23 cellular contexts compared by ENCODE assay signal in genomic region chr6:27228963-27229477, GRCh38. TPM values are rescaled to one million over a fixed set of nuclear protein-coding genes. Genes with fewer than 3 reads are reported as not detected.
DNase-seq lines count a peak whose midpoint lies in the region; ATAC-seq and TF ChIP-seq lines count a peak whose summit lies in the region.
"Had no signal": no experiment of that assay in that cellular context is flagged by ENCODE, and none has a peak within 500 bp of the region (broad histone marks: within the 10 kb centered on the region; RNA-seq: fewer than 3 reads in every experiment).

No MANE protein-coding gene starts in this region.

- H2BK12ac ChIP-seq in neuronal stem cell (ENCODE audit: low read length), result no peak overlapping the region

- H3K23ac ChIP-seq in neuronal stem cell (ENCODE audit: low read depth, low read length, poor library complexity), result no peak overlapping the region

- H3K18ac ChIP-seq in neuronal stem cell (ENCODE audit: low read length), result no peak overlapping the region

- WGBS in endodermal cell (ENCODE audit: insufficient coverage in 1 of 2, insufficient read length in 1 of 2), 2 experiments, result 90 to 94% methylated on average over 3 to 5 of the region's 5 CpGs
- WGBS in neuronal stem cell (ENCODE audit: extremely low coverage in 2 of 2, insufficient read length in 2 of 2, insufficient replicate concordance in 1 of 2), 2 donors, result no CpG with 5 or more reads among the region's 5 CpGs

- CTCF ChIA-PET in activated CD8-positive, alpha-beta T cell treated with anti-CD3 and anti-CD28 coated beads, Interleukin-2, amount 10 ng/mL, durations not matched to agents 7 days and 5 days (lab: Charles Lee), result no interaction called here

- H3K14ac ChIP-seq in neuronal stem cell (ENCODE audit: low read length), result no peak overlapping the region

- H3K27ac Mint-ChIP-seq in IgD-negative memory B cell, result peak overlapping the region in 2 of 3 donors; percentile 19 to 82
- no peak overlapping the region for H3K27ac Mint-ChIP-seq in endodermal cell
- no peak overlapping the region for H3K27ac Mint-ChIP-seq in activated CD8-positive, alpha-beta T cell treated with anti-CD3 and anti-CD28 coated beads, Interleukin-2, amount 10 ng/mL, durations not matched to agents 7 days and 5 days
- H3K27ac Mint-ChIP-seq: natural killer cell treated with Interleukin-12 subunit alpha and Interleukin-12 subunit beta and Interleukin-15 and Interleukin-18, amount 100 ng/mL, for 72 hours; stimulated activated naive CD8-positive, alpha-beta T cell treated with anti-CD3 and anti-CD28 coated beads, Interleukin-15, Interleukin-2, amounts not matched to agents 100 ng/mL and 50 ng/mL, for 24 hours had no signal

- peaks cover 2% of the 10 kb centered on the region for H3K36me3 Mint-ChIP-seq in IgD-negative memory B cell
- no peaks in the 10 kb centered on the region for H3K36me3 Mint-ChIP-seq in endodermal cell (ENCODE audit: low read depth)
- peaks cover 2% of the 10 kb centered on the region for H3K36me3 Mint-ChIP-seq in activated CD8-positive, alpha-beta T cell treated with anti-CD3 and anti-CD28 coated beads, Interleukin-2, amount 10 ng/mL, durations not matched to agents 7 days and 5 days (ENCODE audit: low read depth)

- H3K27me3 Mint-ChIP-seq in IgD-negative memory B cell (peaks cover 46% of the 10 kb centered on the region), endodermal cell (ENCODE audit: insufficient read depth) (no peaks in the 10 kb centered on the region)
- H3K27me3 Mint-ChIP-seq in activated CD8-positive, alpha-beta T cell treated with anti-CD3 and anti-CD28 coated beads, Interleukin-2, amount 10 ng/mL, durations not matched to agents 7 days and 5 days (ENCODE audit: low read depth), result peaks cover 45% of the 10 kb centered on the region

- peak overlapping the region; percentile 14 for H3K4me2 ChIP-seq in neuronal stem cell (ENCODE audit: insufficient read depth, low read length, poor library complexity, severe bottlenecking)

- no peak overlapping the region for H2BK120ac ChIP-seq in neuronal stem cell (ENCODE audit: low read depth, low read length)

- H3K27me3 ChIP-seq in endodermal cell (ENCODE audit: control insufficient read depth, insufficient read depth, low read length, poor library complexity, severe bottlenecking) (no peaks in the 10 kb centered on the region), neuronal stem cell (ENCODE audit: control insufficient read depth in 3 of 3, insufficient read depth in 3 of 3, low read depth in 1 of 3, low read length in 3 of 3) (no peaks in the 10 kb centered on the region)

- H3K4me1 Mint-ChIP-seq in IgD-negative memory B cell (peaks cover 0 to 2% (median 0%) of the 10 kb centered on the region in 3 donors), endodermal cell (peaks cover 5% of the 10 kb centered on the region)
- H3K4me1 Mint-ChIP-seq in activated CD8-positive, alpha-beta T cell treated with anti-CD3 and anti-CD28 coated beads, Interleukin-2, amount 10 ng/mL, durations not matched to agents 7 days and 5 days (ENCODE audit: low read depth), result peaks cover 4% of the 10 kb centered on the region

- peak overlapping the region; percentile 85 for H3K4me3 ChIP-seq in endodermal cell (ENCODE audit: low read length)
- H3K4me3 ChIP-seq in neuronal stem cell (ENCODE audit: low read length in 2 of 2), result no peak overlapping the region
- H3K4me3 ChIP-seq: heart right ventricle, pancreas, thyroid gland had no signal

- H2BK5ac ChIP-seq in neuronal stem cell (ENCODE audit: low read length), result no peak overlapping the region

- peaks cover 0 to 5% (median 4%) of the 10 kb centered on the region in 3 donors for H3K9me3 Mint-ChIP-seq in IgD-negative memory B cell
- H3K9me3 Mint-ChIP-seq in endodermal cell, result no peaks in the 10 kb centered on the region
- peaks cover 4% of the 10 kb centered on the region for H3K9me3 Mint-ChIP-seq in activated CD8-positive, alpha-beta T cell treated with anti-CD3 and anti-CD28 coated beads, Interleukin-2, amount 10 ng/mL, durations not matched to agents 7 days and 5 days (ENCODE audit: insufficient read depth)
- H3K9me3 Mint-ChIP-seq: natural killer cell treated with Interleukin-12 subunit alpha and Interleukin-12 subunit beta and Interleukin-15 and Interleukin-18, amount 100 ng/mL, for 72 hours had no signal

- H3K4ac ChIP-seq in neuronal stem cell (ENCODE audit: low read length), result no peak overlapping the region

- DNase-seq in NCI-H2227 treated with DMSO at 0.1 percent for 48 hours (lab: John Stamatoyannopoulos, UW) (peak; percentile 27), NCI-H2227 (lab: John Stamatoyannopoulos, UW; ENCODE audit: unreplicated experiment) (no peak), endodermal cell (no peak), neuronal stem cell (ENCODE audit: low spot score) (no peak)
- no peak for DNase-seq in activated CD4-positive, alpha-beta T cell treated with anti-CD3 and anti-CD28 coated beads, Interleukin-2, amount 50 U/mL, for 1 hour
- no peak for DNase-seq in activated CD8-positive, alpha-beta T cell treated with anti-CD3 and anti-CD28 coated beads, Interleukin-2, amount 10 ng/mL, durations not matched to agents 7 days and 5 days
- no peak for DNase-seq in activated naive CD4-positive, alpha-beta T cell treated with anti-CD3 and anti-CD28 coated beads, Interleukin-2, amount 50 U/mL, for 16 hours
- DNase-seq: 8988T; activated CD8-positive, alpha-beta memory T cell treated with anti-CD3 and anti-CD28 coated beads, Interleukin-2, amount 50 U/mL, for 4 hours; GDM1; heart right ventricle; NCI-H146; NCI-H69; pancreas; stimulated activated CD4-positive, alpha-beta T cell treated with anti-CD3 and anti-CD28 coated beads, Interleukin-15, amount 100 ng/mL, for 24 hours; thyroid gland had no signal

- H3K4me1 ChIP-seq in endodermal cell (ENCODE audit: control insufficient read depth, insufficient read depth, low read length) (no peaks in the 10 kb centered on the region), neuronal stem cell (ENCODE audit: control insufficient read depth in 2 of 2, insufficient read depth in 1 of 2, low read depth in 1 of 2, low read length in 2 of 2) (no peaks in the 10 kb centered on the region)
- H3K4me1 ChIP-seq: heart right ventricle, pancreas, thyroid gland had no signal

- no peaks in the 10 kb centered on the region for H3K79me1 ChIP-seq in neuronal stem cell (ENCODE audit: low read depth, low read length)

- no peak overlapping the region for H4K8ac ChIP-seq in neuronal stem cell (ENCODE audit: low read depth, low read length)

- H3K36me3 ChIP-seq in endodermal cell (ENCODE audit: control insufficient read depth, insufficient read depth, low read length), result no peaks in the 10 kb centered on the region
- H3K36me3 ChIP-seq in neuronal stem cell (replicated peaks in 1 of 2; ENCODE audit: control insufficient read depth in 2 of 2, insufficient read depth in 2 of 2, low read length in 2 of 2), result no peaks in the 10 kb centered on the region
- H3K36me3 ChIP-seq: heart right ventricle, pancreas, thyroid gland had no signal

- H3K4me3 Mint-ChIP-seq in IgD-negative memory B cell, result no peak overlapping the region
- no peak overlapping the region for H3K4me3 Mint-ChIP-seq in endodermal cell
- no peak overlapping the region for H3K4me3 Mint-ChIP-seq in activated CD8-positive, alpha-beta T cell treated with anti-CD3 and anti-CD28 coated beads, Interleukin-2, amount 10 ng/mL, durations not matched to agents 7 days and 5 days
- H3K4me3 Mint-ChIP-seq: natural killer cell treated with Interleukin-12 subunit alpha and Interleukin-12 subunit beta and Interleukin-15 and Interleukin-18, amount 100 ng/mL, for 72 hours; stimulated activated naive CD8-positive, alpha-beta T cell treated with anti-CD3 and anti-CD28 coated beads, Interleukin-15, Interleukin-2, amounts not matched to agents 100 ng/mL and 50 ng/mL, for 24 hours had no signal

- no peak overlapping the region for H2AFZ ChIP-seq in neuronal stem cell (ENCODE audit: low read length)

- no peak for ATAC-seq in activated CD8-positive, alpha-beta T cell treated with anti-CD3 and anti-CD28 coated beads, Interleukin-2, amount 10 ng/mL, durations not matched to agents 7 days and 5 days
- ATAC-seq: heart right ventricle; natural killer cell treated with Interleukin-12 subunit alpha and Interleukin-12 subunit beta and Interleukin-15 and Interleukin-18, amount 100 ng/mL, for 72 hours; pancreas; Right ventricle myocardium inferior; sciatic nerve had no signal

- POLR2A ChIA-PET in activated CD8-positive, alpha-beta T cell treated with anti-CD3 and anti-CD28 coated beads, Interleukin-2, amount 10 ng/mL, durations not matched to agents 7 days and 5 days (lab: Charles Lee), result no interaction called here

- no peak overlapping the region for H2BK15ac ChIP-seq in neuronal stem cell (ENCODE audit: low read length)

- H3K9me3 ChIP-seq in endodermal cell (ENCODE audit: control insufficient read depth, low read length), result no peaks in the 10 kb centered on the region
- no peaks in the 10 kb centered on the region for H3K9me3 ChIP-seq in neuronal stem cell (replicated peaks in 1 of 2; ENCODE audit: control insufficient read depth in 2 of 2, insufficient read depth in 1 of 2, low read depth in 1 of 2, low read length in 2 of 2)
- H3K9me3 ChIP-seq: heart right ventricle, pancreas, thyroid gland had no signal

- H3K27ac ChIP-seq in endodermal cell (ENCODE audit: low read depth, low read length) (no peak overlapping the region), neuronal stem cell (replicated peaks; ENCODE audit: low read length) (no peak overlapping the region)
- H3K27ac ChIP-seq: heart right ventricle, pancreas, thyroid gland, VCaP had no signal

- H3K9ac ChIP-seq in endodermal cell (ENCODE audit: extremely low read depth, low read length, poor library complexity, severe bottlenecking) (no peak overlapping the region), neuronal stem cell (ENCODE audit: low read depth, low read length, poor library complexity) (no peak overlapping the region)

- H4K91ac ChIP-seq in neuronal stem cell (ENCODE audit: low read depth, low read length, poor library complexity), result no peak overlapping the region

- no peak for TF ChIP-seq CTCF in endodermal cell (conservative IDR thresholded peaks at IDR 0.05)

- no peak overlapping the region for H2AK5ac ChIP-seq in neuronal stem cell (ENCODE audit: low read depth, low read length)

RNA-seq across cellular contexts. Expression of gene PRSS16, which starts 18.5 kb away (rescaled TPM):
- polyA plus RNA-seq in IgD-negative memory B cell, result 3.2 TPM
- total RNA-seq in endodermal cell, result 10 to 100 TPM; 12.5 to 14.1 TPM
- polyA plus RNA-seq in endodermal cell (2013, experiment 1 of 2), result 3.9 TPM
- polyA plus RNA-seq in endodermal cell (2013, experiment 2 of 2), result 3.4 TPM
- polyA plus RNA-seq in neuronal stem cell (2013, experiment 1 of 2), result 3.2 TPM
- 3.0 TPM for polyA plus RNA-seq in neuronal stem cell (2013, experiment 2 of 2)
- under 1 TPM; 0.81 to 0.82 TPM for total RNA-seq in activated CD8-positive, alpha-beta T cell treated with anti-CD3 and anti-CD28 coated beads, Interleukin-2, amount 10 ng/mL, durations not matched to agents 7 days and 5 days
- total RNA-seq: fibroblast of villous mesenchyme; natural killer cell treated with Interleukin-12 subunit alpha and Interleukin-12 subunit beta and Interleukin-15 and Interleukin-18, amount 100 ng/mL, for 72 hours had no signal
- polyA plus RNA-seq: heart right ventricle had no signal

Comparison
In these comparisons a context has a peak if more than half of its experiments do, and no peak if none do; other contexts are left out.
1. H3K27ac Mint-ChIP-seq: peak in IgD-negative memory B cell (2 of 3); none in endodermal cell (single experiment) and activated CD8-positive, alpha-beta T cell treated with anti-CD3 and anti-CD28 coated beads, Interleukin-2, amount 10 ng/mL, durations not matched to agents 7 days and 5 days (single experiment).
2. RNA of gene PRSS16, which starts 18.5 kb away (total RNA-seq): 12.5 to 14.1 TPM in endodermal cell; 0.81 to 0.82 TPM in activated CD8-positive, alpha-beta T cell treated with anti-CD3 and anti-CD28 coated beads, Interleukin-2, amount 10 ng/mL, durations not matched to agents 7 days and 5 days; every median in the first group is over 4 times any median in the second.